Comparison of ENCODE assay signal across 21 cellular contexts in the genomic region with DNA sequence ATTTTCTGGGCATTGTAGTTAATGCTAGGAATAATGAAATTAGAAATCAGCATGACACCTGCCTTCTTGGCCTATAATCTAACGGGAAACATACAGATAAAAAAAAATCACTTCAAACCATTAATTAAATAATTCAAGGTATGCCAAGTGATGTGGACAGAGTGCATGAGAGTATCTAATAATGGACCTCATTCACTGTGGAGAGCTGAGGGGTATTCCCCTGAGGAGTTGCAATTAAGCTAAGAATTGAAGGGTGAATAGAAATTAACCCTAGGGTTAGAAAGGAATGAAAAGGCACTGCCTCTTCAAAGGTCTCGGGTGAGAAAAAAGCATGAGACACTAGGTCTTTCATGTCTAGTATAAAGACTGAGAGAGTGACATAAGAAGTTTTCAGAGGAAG.
"Had no signal": no experiment of that assay in that cellular context is flagged by ENCODE, and none has a peak within 500 bp of the region (broad histone marks: within the 10 kb centered on the region; RNA-seq: fewer than 3 reads in every experiment).

No MANE protein-coding gene starts in this region.

- H3K36me3 Mint-ChIP-seq: activated naive CD4-positive, alpha-beta T cell treated with anti-CD3 and anti-CD28 coated beads, Interleukin-2, amount 10 ng/mL, durations not matched to agents 7 days and 5 days; activated naive CD8-positive, alpha-beta T cell treated with anti-CD3 and anti-CD28 coated beads, Interleukin-2, amount 10 ng/mL, durations not matched to agents 7 days and 5 days; brain; naive thymus-derived CD4-positive, alpha-beta T cell had no signal

- H3K27ac Mint-ChIP-seq: activated naive CD4-positive, alpha-beta T cell treated with anti-CD3 and anti-CD28 coated beads, Interleukin-2, amount 10 ng/mL, durations not matched to agents 7 days and 5 days; activated naive CD8-positive, alpha-beta T cell treated with anti-CD3 and anti-CD28 coated beads, Interleukin-2, amount 10 ng/mL, durations not matched to agents 7 days and 5 days; brain; effector memory CD8-positive, alpha-beta T cell; naive thymus-derived CD4-positive, alpha-beta T cell had no signal

- H3K27me3 Mint-ChIP-seq: activated naive CD4-positive, alpha-beta T cell treated with anti-CD3 and anti-CD28 coated beads, Interleukin-2, amount 10 ng/mL, durations not matched to agents 7 days and 5 days; effector memory CD8-positive, alpha-beta T cell; naive thymus-derived CD4-positive, alpha-beta T cell had no signal

- ATAC-seq: effector memory CD8-positive, alpha-beta T cell; gastroesophageal sphincter; left colon; naive thymus-derived CD4-positive, alpha-beta T cell; right cardiac atrium; stimulated activated naive CD8-positive, alpha-beta T cell treated with anti-CD3 and anti-CD28 coated beads, Interleukin-15, Interleukin-2, amounts not matched to agents 100 U/mL and 50 U/mL, for 24 hours had no signal

- DNase-seq: activated CD4-positive, alpha-beta T cell treated with anti-CD3 and anti-CD28 coated beads for 4 hours; activated CD4-positive, alpha-beta T cell treated with anti-CD3 and anti-CD28 coated beads, Interleukin-2, amount 50 U/mL, for 48 hours; activated CD4-positive, CD25-positive, alpha-beta regulatory T cell; activated CD8-positive, alpha-beta memory T cell treated with anti-CD3 and anti-CD28 coated beads for 24 hours; activated gamma-delta T cell; activated naive CD4-positive, alpha-beta T cell treated with anti-CD3 and anti-CD28 coated beads, Interleukin-2, amount 10 ng/mL, durations not matched to agents 7 days and 5 days; activated naive CD8-positive, alpha-beta T cell treated with anti-CD3 and anti-CD28 coated beads, Interleukin-2, amount 10 ng/mL, durations not matched to agents 7 days and 5 days; dorsolateral prefrontal cortex; effector memory CD8-positive, alpha-beta T cell; left colon; mammary epithelial cell; midbrain; naive thymus-derived CD4-positive, alpha-beta T cell; right cardiac atrium; stimulated activated CD4-positive, alpha-beta T cell treated with anti-CD3 and anti-CD28 coated beads, Interleukin-15, amount 100 ng/mL, for 24 hours; stimulated activated CD4-positive, alpha-beta T cell treated with anti-CD3 and anti-CD28 coated beads, Interleukin-2, amount 100 ng/mL, for 24 hours; stimulated activated naive CD8-positive, alpha-beta T cell treated with anti-CD3 and anti-CD28 coated beads, Interleukin-15, Interleukin-2, amounts not matched to agents 100 U/mL and 50 U/mL, for 24 hours; testis; transverse colon had no signal

- H3K4me3 Mint-ChIP-seq: activated naive CD4-positive, alpha-beta T cell treated with anti-CD3 and anti-CD28 coated beads, Interleukin-2, amount 10 ng/mL, durations not matched to agents 7 days and 5 days; activated naive CD8-positive, alpha-beta T cell treated with anti-CD3 and anti-CD28 coated beads, Interleukin-2, amount 10 ng/mL, durations not matched to agents 7 days and 5 days; brain; effector memory CD8-positive, alpha-beta T cell; naive thymus-derived CD4-positive, alpha-beta T cell had no signal

- H3K9me3 Mint-ChIP-seq: activated naive CD4-positive, alpha-beta T cell treated with anti-CD3 and anti-CD28 coated beads, Interleukin-2, amount 10 ng/mL, durations not matched to agents 7 days and 5 days; activated naive CD8-positive, alpha-beta T cell treated with anti-CD3 and anti-CD28 coated beads, Interleukin-2, amount 10 ng/mL, durations not matched to agents 7 days and 5 days; effector memory CD8-positive, alpha-beta T cell had no signal

- H3K4me1 Mint-ChIP-seq: activated naive CD4-positive, alpha-beta T cell treated with anti-CD3 and anti-CD28 coated beads, Interleukin-2, amount 10 ng/mL, durations not matched to agents 7 days and 5 days; activated naive CD8-positive, alpha-beta T cell treated with anti-CD3 and anti-CD28 coated beads, Interleukin-2, amount 10 ng/mL, durations not matched to agents 7 days and 5 days; naive thymus-derived CD4-positive, alpha-beta T cell had no signal
